8 cellular contexts compared by ENCODE assay signal in the genomic region with DNA sequence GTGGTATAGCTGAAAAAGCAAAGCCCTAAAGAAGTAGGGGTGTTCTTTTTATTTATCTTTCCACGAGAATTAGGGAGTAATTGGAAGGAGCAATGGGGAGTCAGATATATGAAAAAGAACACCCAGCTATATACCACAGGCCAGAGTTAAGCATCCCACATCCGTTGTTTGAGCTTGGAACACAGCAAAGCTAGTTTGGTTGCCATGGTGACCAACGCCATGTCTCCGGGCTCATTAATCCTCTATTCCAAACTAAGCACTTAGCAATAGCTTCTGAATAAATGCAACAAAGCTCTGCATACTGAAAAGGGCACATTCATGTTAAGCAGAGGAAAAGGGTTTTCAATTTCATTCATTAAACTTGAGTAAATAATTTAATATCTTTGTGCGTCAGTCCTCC. TPM values are rescaled to one million over a fixed set of nuclear protein-coding genes. Genes with fewer than 3 reads are reported as not detected.
DNase-seq lines count a peak whose midpoint lies in the region; ATAC-seq and TF ChIP-seq lines count a peak whose summit lies in the region.

No MANE protein-coding gene starts in this region.

- H3K36me3 ChIP-seq in WERI-Rb-1 = no peaks in the 10 kb centered on the region

- H3K9me3 ChIP-seq in WERI-Rb-1 (ENCODE audit: severe bottlenecking) = no peaks in the 10 kb centered on the region

- no peak overlapping the region for H3K4me3 ChIP-seq in Jurkat, Clone E6-1 (ENCODE audit: low read length)
- no peak overlapping the region for H3K4me3 ChIP-seq in WERI-Rb-1 (ENCODE audit: low read depth, low read length)

- ATAC-seq in HG03025 (IDR thresholded peaks at IDR 0.05; ENCODE audit: low FRiP score, unreplicated experiment) = no peak

- H3K27ac ChIP-seq in WERI-Rb-1 = no peak overlapping the region

- H3K27me3 ChIP-seq in WERI-Rb-1 (ENCODE audit: insufficient read depth, low read depth, severe bottlenecking) = no peaks in the 10 kb centered on the region

- no peak for TF ChIP-seq CTCF in WERI-Rb-1 (IDR thresholded peaks at IDR 0.05; ENCODE audit: low read depth, low read length)

- DNase-seq in NCI-H2029 (lab: John Stamatoyannopoulos, UW) (peak; percentile 66), NCI-H2029 treated with DMSO at 0.1 percent for 48 hours (lab: John Stamatoyannopoulos, UW) (no peak), WERI-Rb-1 (peak; percentile 81), kidney glomerular epithelial cell (lab: John Stamatoyannopoulos, UW) (peak; percentile 44), DMS114 treated with DMSO at 0.1 percent for 48 hours (lab: John Stamatoyannopoulos, UW; ENCODE audit: unreplicated experiment) (no peak), GDM1 (lab: John Stamatoyannopoulos, UW) (no peak)
- peak; percentile 86 for DNase-seq in Jurkat, Clone E6-1 (ENCODE audit: low read depth, low spot score)

RNA-seq across cellular contexts. Expression of a gene that starts 23.5 kb away (rescaled TPM):
- polyA plus RNA-seq in Jurkat, Clone E6-1 (2012; ENCODE audit: insufficient read depth, insufficient read length) = not detected

Comparison
In these comparisons a context has a peak if more than half of its experiments do, and no peak if none do; other contexts are left out.
1. DNase-seq: peak in NCI-H2029 (single experiment), Jurkat, Clone E6-1 (single experiment), WERI-Rb-1 (single experiment) and kidney glomerular epithelial cell (single experiment); none in NCI-H2029 treated with DMSO at 0.1 percent for 48 hours (single experiment), DMS114 treated with DMSO at 0.1 percent for 48 hours (single experiment) and GDM1 (single experiment).